ENCODE assay signal across 19 cellular contexts in genomic region chr11:85852754-85853153, GRCh38. TPM values are rescaled to one million over a fixed set of nuclear protein-coding genes. Genes with fewer than 3 reads are reported as not detected.
"Had no signal": no experiment of that assay in that cellular context is flagged by ENCODE, and none has a peak within 500 bp of the region (broad histone marks: within the 10 kb centered on the region; RNA-seq: fewer than 3 reads in every experiment).

No MANE protein-coding gene starts in this region.

RNA-seq across cellular contexts. Expression of gene CCDC83, which starts 2.4 kb away (rescaled TPM):
- total RNA-seq: colonic mucosa, dermis blood vessel endothelial cell, dermis microvascular lymphatic vessel endothelial cell, endodermal cell, endothelial cell of umbilical vein, epithelial cell of proximal tubule, esophagus mucosa, esophagus muscularis mucosa, esophagus squamous epithelium, fibroblast of villous mesenchyme, foreskin keratinocyte, frontal cortex, gastrocnemius medialis, gastroesophageal sphincter, glomerular endothelial cell, heart left ventricle, heart right ventricle had no signal
- polyA plus RNA-seq: endothelial cell of umbilical vein, esophagus, fibroblast of lung, foreskin keratinocyte, heart left ventricle, heart right ventricle had no signal
